ENCODE assay signal across 15 cellular contexts in genomic region chr1:193335797-193336428, GRCh38.
DNase-seq lines count a peak whose midpoint lies in the region; TF ChIP-seq lines count a peak whose summit lies in the region.
"Had no signal": no experiment of that assay in that cellular context is flagged by ENCODE, and none has a peak within 500 bp of the region (broad histone marks: within the 10 kb centered on the region; RNA-seq: fewer than 3 reads in every experiment).

No MANE protein-coding gene starts in this region.

- no peaks in the 10 kb centered on the region for H3K27me3 ChIP-seq in GM23248 (replicated peaks; ENCODE audit: insufficient read depth)
- no peaks in the 10 kb centered on the region for H3K27me3 ChIP-seq in suprapubic skin
- H3K27me3 ChIP-seq: adrenal gland, dorsolateral prefrontal cortex, thyroid gland had no signal

- H2AFZ ChIP-seq in GM23248: peak overlapping the region; percentile 64

- H3K36me3 ChIP-seq in GM23248 (ENCODE audit: low read depth) (no peaks in the 10 kb centered on the region), suprapubic skin (no peaks in the 10 kb centered on the region)
- H3K36me3 ChIP-seq: adrenal gland, thyroid gland had no signal

- H3K4me3 ChIP-seq in GM23248 (peak overlapping the region; percentile 23), astrocyte of the spinal cord (ENCODE audit: low read depth, low read length) (no peak overlapping the region), suprapubic skin (no peak overlapping the region)
- H3K4me3 ChIP-seq: adrenal gland, dorsolateral prefrontal cortex, thyroid gland had no signal

- peaks cover 5% of the 10 kb centered on the region for H3K4me1 Mint-ChIP-seq in type B pancreatic cell (ENCODE audit: unreplicated experiment)

- 0 to 2% methylated on average over 1 of the region's 1 CpG for WGBS in GM23248 (ENCODE audit: low coverage in 1 of 2, low lambda C conversion rate in 2 of 2, missing lambda C conversion rate in 2 of 2), 2 experiments
- WGBS in suprapubic skin: 31% methylated on average over 1 of the region's 1 CpG

- H3F3A ChIP-seq in GM23248 (ENCODE audit: insufficient read depth): peaks cover 26% of the 10 kb centered on the region

- H3K4me3 Mint-ChIP-seq in type B pancreatic cell: no peak overlapping the region
- H3K4me3 Mint-ChIP-seq: activated T-cell treated with anti-CD3 and anti-CD28 coated beads, Interleukin-2, amount 50 U/mL, for 72 hours had no signal

- H3K4me1 ChIP-seq in GM23248 (ENCODE audit: insufficient read depth) (peaks cover 45% of the 10 kb centered on the region), suprapubic skin (no peaks in the 10 kb centered on the region)
- H3K4me1 ChIP-seq: adrenal gland, thyroid gland had no signal

- H4K20me1 ChIP-seq in GM23248 (ENCODE audit: insufficient read depth): no peaks in the 10 kb centered on the region

- H3K9me3 ChIP-seq in GM23248 (ENCODE audit: low read depth) (no peaks in the 10 kb centered on the region), suprapubic skin (no peaks in the 10 kb centered on the region)
- H3K9me3 ChIP-seq: adrenal gland, thyroid gland had no signal

- no peaks in the 10 kb centered on the region for H3K79me2 ChIP-seq in GM23248 (ENCODE audit: insufficient read depth)

- TF ChIP-seq EP300 in suprapubic skin (IDR thresholded peaks at IDR 0.05): no peak

- H3K9me2 ChIP-seq in GM23248 (ENCODE audit: insufficient read depth): no peaks in the 10 kb centered on the region

- in situ Hi-C loops in GM23248 (cut with MboI) (loop anchor here (10.0 kb wide), 1 partner anchor 141 kb away; no protein-coding TSS in a partner anchor), astrocyte of the spinal cord (cut with HindIII; ENCODE audit: low sequenced_read_pairs) (no loop called here)

- H3K9me3 Mint-ChIP-seq in type B pancreatic cell: peaks cover 20% of the 10 kb centered on the region

- no peak for TF ChIP-seq POLR2A in suprapubic skin (IDR thresholded peaks at IDR 0.05)

- H3K36me3 Mint-ChIP-seq in type B pancreatic cell: no peaks in the 10 kb centered on the region

- DNase-seq in GM23248 (peak; percentile 56), astrocyte of the spinal cord (ENCODE audit: low read depth, low spot score) (peak; percentile 71), hepatic stellate cell (ENCODE audit: low spot score) (peak; percentile 71), type B pancreatic cell (ENCODE audit: extremely low spot score, unreplicated experiment) (no peak), suprapubic skin (ENCODE audit: low spot score in 2 of 2) (no peak), NCI-H526 treated with DMSO at 0.1 percent for 48 hours (lab: John Stamatoyannopoulos, UW) (no peak), H4 (ENCODE audit: low spot score) (no peak)
- DNase-seq: activated CD4-positive, alpha-beta T cell treated with anti-CD3 and anti-CD28 coated beads, Interleukin-2, amount 50 U/mL, for 4 hours; activated T-cell treated with anti-CD3 and anti-CD28 coated beads, Interleukin-2, amount 50 U/mL, for 72 hours; adrenal gland; dorsolateral prefrontal cortex; GOT3; kidney; NCI-H1048; thyroid gland had no signal

- no peaks in the 10 kb centered on the region for H3K27me3 Mint-ChIP-seq in type B pancreatic cell

- H3K9ac ChIP-seq in GM23248: no peak overlapping the region

- peak overlapping the region; percentile 61 for H3K4me2 ChIP-seq in GM23248 (ENCODE audit: unreplicated experiment)

- TF ChIP-seq CTCF in astrocyte of the spinal cord (IDR thresholded peaks at IDR 0.05; ENCODE audit: low read depth, low read length): no peak
- TF ChIP-seq CTCF in type B pancreatic cell (conservative IDR thresholded peaks at IDR 0.05): no peak
- TF ChIP-seq CTCF in suprapubic skin (IDR thresholded peaks at IDR 0.05): no peak

- H3K27ac ChIP-seq in GM23248: peak overlapping the region; percentile 23; the same call in 1 of the 2 replicates
- H3K27ac ChIP-seq in suprapubic skin: no peak overlapping the region
- H3K27ac ChIP-seq: adrenal gland, dorsolateral prefrontal cortex, thyroid gland had no signal

- H3K27ac Mint-ChIP-seq in type B pancreatic cell: peak overlapping the region; percentile 37
- H3K27ac Mint-ChIP-seq: activated T-cell treated with anti-CD3 and anti-CD28 coated beads, Interleukin-2, amount 50 U/mL, for 72 hours had no signal

Comparison
In these comparisons a context has a peak if more than half of its experiments do, and no peak if none do; other contexts are left out.
1. DNase-seq: peak in GM23248 (single experiment), astrocyte of the spinal cord (single experiment) and hepatic stellate cell (single experiment); none in type B pancreatic cell (single experiment), suprapubic skin (0 of 2), NCI-H526 treated with DMSO at 0.1 percent for 48 hours (single experiment) and H4 (single experiment).